In the genomic region with DNA sequence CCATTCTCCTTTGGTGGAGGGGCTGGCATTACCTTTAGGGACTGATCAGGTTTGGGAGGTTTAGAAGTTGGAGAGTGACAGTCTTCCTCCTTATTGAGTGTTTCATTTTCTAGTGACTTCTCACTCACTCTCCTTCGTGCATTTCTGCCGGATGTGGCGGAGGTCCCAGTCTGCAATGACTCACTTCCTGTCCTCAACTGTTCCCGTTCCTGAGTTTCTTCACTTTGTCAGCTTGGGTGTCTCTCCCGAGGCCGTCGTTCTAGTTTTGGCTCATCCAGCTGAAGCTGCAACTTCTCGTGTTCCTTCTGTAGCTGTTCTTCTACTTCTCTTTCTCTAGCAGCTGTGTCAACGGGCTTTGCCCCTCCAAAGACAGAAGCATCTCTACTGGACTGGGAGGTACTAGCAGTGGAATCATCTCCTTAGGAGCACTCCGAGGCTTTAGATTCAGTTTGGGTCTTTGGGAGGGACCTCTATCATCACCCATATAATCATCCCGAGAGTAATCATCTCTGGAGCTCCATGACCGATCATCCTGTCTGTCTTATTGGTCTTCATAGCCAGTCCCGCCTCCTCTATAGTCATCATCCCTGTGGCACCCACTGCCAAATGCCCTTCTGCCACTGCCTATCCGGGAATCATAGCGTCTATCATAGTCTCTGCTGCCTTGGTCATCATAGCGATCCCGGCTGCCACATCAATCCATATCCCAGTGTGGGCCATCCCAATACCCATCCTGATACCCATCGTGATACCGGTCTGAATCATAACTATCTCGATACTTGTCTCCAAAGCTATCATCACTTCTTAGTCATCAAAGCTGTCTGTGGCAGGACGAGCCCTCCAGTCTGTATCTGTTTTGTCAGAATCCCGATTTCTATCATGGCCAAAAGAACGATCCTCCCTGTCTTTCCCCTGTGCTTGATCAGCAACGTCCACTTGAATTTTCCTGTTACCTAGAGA, we compare ENCODE assay signal across 1 cellular context.
TF ChIP-seq lines count a peak whose summit lies in the region.

No MANE protein-coding gene starts in this region.

TF ChIP-seq in GM12878, 131 proteins besides CTCF, POLR2A, EP300 and RAD21 (continued from another document):
- TF ChIP-seq, protein P1, sequence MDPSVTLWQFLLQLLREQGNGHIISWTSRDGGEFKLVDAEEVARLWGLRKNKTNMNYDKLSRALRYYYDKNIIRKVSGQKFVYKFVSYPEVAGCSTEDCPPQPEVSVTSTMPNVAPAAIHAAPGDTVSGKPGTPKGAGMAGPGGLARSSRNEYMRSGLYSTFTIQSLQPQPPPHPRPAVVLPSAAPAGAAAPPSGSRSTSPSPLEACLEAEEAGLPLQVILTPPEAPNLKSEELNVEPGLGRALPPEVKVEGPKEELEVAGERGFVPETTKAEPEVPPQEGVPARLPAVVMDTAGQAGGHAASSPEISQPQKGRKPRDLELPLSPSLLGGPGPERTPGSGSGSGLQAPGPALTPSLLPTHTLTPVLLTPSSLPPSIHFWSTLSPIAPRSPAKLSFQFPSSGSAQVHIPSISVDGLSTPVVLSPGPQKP (IDR thresholded peaks at IDR 0.05; ENCODE audit: low read depth, low read length) = no peak
- TF ChIP-seq TBL1XR1 (IDR thresholded peaks at IDR 0.05; ENCODE audit: low read depth, low read length) = no peak
- TF ChIP-seq, protein P2, sequence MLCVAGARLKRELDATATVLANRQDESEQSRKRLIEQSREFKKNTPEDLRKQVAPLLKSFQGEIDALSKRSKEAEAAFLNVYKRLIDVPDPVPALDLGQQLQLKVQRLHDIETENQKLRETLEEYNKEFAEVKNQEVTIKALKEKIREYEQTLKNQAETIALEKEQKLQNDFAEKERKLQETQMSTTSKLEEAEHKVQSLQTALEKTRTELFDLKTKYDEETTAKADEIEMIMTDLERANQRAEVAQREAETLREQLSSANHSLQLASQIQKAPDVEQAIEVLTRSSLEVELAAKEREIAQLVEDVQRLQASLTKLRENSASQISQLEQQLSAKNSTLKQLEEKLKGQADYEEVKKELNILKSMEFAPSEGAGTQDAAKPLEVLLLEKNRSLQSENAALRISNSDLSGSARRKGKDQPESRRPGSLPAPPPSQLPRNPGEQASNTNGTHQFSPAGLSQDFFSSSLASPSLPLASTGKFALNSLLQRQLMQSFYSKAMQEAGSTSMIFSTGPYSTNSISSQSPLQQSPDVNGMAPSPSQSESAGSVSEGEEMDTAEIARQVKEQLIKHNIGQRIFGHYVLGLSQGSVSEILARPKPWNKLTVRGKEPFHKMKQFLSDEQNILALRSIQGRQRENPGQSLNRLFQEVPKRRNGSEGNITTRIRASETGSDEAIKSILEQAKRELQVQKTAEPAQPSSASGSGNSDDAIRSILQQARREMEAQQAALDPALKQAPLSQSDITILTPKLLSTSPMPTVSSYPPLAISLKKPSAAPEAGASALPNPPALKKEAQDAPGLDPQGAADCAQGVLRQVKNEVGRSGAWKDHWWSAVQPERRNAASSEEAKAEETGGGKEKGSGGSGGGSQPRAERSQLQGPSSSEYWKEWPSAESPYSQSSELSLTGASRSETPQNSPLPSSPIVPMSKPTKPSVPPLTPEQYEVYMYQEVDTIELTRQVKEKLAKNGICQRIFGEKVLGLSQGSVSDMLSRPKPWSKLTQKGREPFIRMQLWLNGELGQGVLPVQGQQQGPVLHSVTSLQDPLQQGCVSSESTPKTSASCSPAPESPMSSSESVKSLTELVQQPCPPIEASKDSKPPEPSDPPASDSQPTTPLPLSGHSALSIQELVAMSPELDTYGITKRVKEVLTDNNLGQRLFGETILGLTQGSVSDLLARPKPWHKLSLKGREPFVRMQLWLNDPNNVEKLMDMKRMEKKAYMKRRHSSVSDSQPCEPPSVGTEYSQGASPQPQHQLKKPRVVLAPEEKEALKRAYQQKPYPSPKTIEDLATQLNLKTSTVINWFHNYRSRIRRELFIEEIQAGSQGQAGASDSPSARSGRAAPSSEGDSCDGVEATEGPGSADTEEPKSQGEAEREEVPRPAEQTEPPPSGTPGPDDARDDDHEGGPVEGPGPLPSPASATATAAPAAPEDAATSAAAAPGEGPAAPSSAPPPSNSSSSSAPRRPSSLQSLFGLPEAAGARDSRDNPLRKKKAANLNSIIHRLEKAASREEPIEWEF (IDR thresholded peaks at IDR 0.05; ENCODE audit: insufficient replicate concordance, low read depth, low read length) = no peak
- TF ChIP-seq EGR1 (IDR thresholded peaks at IDR 0.05; ENCODE audit: borderline replicate concordance in 1 of 2, low read depth in 2 of 2, low read length in 2 of 2) = no peak
- TF ChIP-seq SPI1 (IDR thresholded peaks at IDR 0.05; ENCODE audit: borderline replicate concordance, insufficient read depth, low read depth, low read length) = 0 out of 2 replicates have a peak, but pooled peaks have one; percentile 12
- TF ChIP-seq, protein P3, sequence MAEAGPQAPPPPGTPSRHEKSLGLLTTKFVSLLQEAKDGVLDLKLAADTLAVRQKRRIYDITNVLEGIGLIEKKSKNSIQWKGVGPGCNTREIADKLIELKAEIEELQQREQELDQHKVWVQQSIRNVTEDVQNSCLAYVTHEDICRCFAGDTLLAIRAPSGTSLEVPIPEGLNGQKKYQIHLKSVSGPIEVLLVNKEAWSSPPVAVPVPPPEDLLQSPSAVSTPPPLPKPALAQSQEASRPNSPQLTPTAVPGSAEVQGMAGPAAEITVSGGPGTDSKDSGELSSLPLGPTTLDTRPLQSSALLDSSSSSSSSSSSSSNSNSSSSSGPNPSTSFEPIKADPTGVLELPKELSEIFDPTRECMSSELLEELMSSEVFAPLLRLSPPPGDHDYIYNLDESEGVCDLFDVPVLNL (IDR thresholded peaks at IDR 0.05; ENCODE audit: low read depth, low read length) = no peak
- no peak for TF ChIP-seq DPF2 (IDR thresholded peaks at IDR 0.05)
- TF ChIP-seq BCL11A (IDR thresholded peaks at IDR 0.05; ENCODE audit: low read depth, low read length) = no peak
- TF ChIP-seq TCF12 (IDR thresholded peaks at IDR 0.05; ENCODE audit: low read depth, low read length) = no peak
- TF ChIP-seq HDAC2 (IDR thresholded peaks at IDR 0.05) = no peak
- TF ChIP-seq, protein P4, sequence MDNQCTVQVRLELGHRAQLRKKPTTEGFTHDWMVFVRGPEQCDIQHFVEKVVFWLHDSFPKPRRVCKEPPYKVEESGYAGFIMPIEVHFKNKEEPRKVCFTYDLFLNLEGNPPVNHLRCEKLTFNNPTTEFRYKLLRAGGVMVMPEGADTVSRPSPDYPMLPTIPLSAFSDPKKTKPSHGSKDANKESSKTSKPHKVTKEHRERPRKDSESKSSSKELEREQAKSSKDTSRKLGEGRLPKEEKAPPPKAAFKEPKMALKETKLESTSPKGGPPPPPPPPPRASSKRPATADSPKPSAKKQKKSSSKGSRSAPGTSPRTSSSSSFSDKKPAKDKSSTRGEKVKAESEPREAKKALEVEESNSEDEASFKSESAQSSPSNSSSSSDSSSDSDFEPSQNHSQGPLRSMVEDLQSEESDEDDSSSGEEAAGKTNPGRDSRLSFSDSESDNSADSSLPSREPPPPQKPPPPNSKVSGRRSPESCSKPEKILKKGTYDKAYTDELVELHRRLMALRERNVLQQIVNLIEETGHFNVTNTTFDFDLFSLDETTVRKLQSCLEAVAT (IDR thresholded peaks at IDR 0.05) = no peak
TF ChIP-seq in GM12878: peak in this region for 2.
